ENCODE assay signal across 1 cellular context in genomic region chr6:63572733-63573139, GRCh38.
TF ChIP-seq lines count a peak whose summit lies in the region.

No MANE protein-coding gene starts in this region.

TF ChIP-seq in HepG2, 621 proteins besides CTCF, POLR2A, EP300 and RAD21 (continued from another document and continues in another):
- TF ChIP-seq ZFP41 (CRISPR knock-in tag; IDR thresholded peaks at IDR 0.05; ENCODE audit: borderline replicate concordance) (no peak; the same call in 1 of the 2 replicates), IRX3 (CRISPR knock-in tag; IDR thresholded peaks at IDR 0.05; ENCODE audit: borderline replicate concordance, low read depth) (no peak), ZFP82 (CRISPR knock-in tag; IDR thresholded peaks at IDR 0.05; ENCODE audit: borderline replicate concordance) (peak; percentile 58; the same call in 1 of the 2 replicates), ERF (CRISPR knock-in tag; IDR thresholded peaks at IDR 0.05) (no peak), POGZ (CRISPR knock-in tag; IDR thresholded peaks at IDR 0.05) (no peak), ZNF317 (CRISPR knock-in tag; IDR thresholded peaks at IDR 0.05) (no peak), SNAI1 (CRISPR knock-in tag; IDR thresholded peaks at IDR 0.05; ENCODE audit: borderline replicate concordance) (peak; percentile 73; the same call in 1 of the 2 replicates), CSRNP1 (CRISPR knock-in tag; IDR thresholded peaks at IDR 0.05) (no peak), ZNF574 (CRISPR knock-in tag; IDR thresholded peaks at IDR 0.05) (no peak), ZNF280B (CRISPR knock-in tag; IDR thresholded peaks at IDR 0.05; ENCODE audit: borderline replicate concordance) (no peak), MIER2 (CRISPR knock-in tag; IDR thresholded peaks at IDR 0.05) (no peak), SRSF1 (optimal IDR thresholded peaks at IDR 0.05; ENCODE audit: low read depth, low read length) (no peak), HDAC2 (CRISPR knock-in tag; IDR thresholded peaks at IDR 0.05) (no peak), ZNF782 (CRISPR knock-in tag; IDR thresholded peaks at IDR 0.05; ENCODE audit: borderline replicate concordance) (no peak), ZNF512 (CRISPR knock-in tag; IDR thresholded peaks at IDR 0.05) (no peak), IRF9 (CRISPR knock-in tag; IDR thresholded peaks at IDR 0.05; ENCODE audit: borderline replicate concordance) (no peak), THYN1 (CRISPR knock-in tag; IDR thresholded peaks at IDR 0.05; ENCODE audit: borderline replicate concordance, low read depth) (no peak), ZSCAN31 (CRISPR knock-in tag; IDR thresholded peaks at IDR 0.05; ENCODE audit: low read depth) (peak; percentile 8; the same call in 1 of the 2 replicates), ZNF282 (IDR thresholded peaks at IDR 0.05; ENCODE audit: partially characterized antibody) (no peak), ZBTB21 (CRISPR knock-in tag; IDR thresholded peaks at IDR 0.05) (no peak), TFAP4 (IDR thresholded peaks at IDR 0.05; ENCODE audit: borderline replicate concordance, low read depth) (no peak), CHCHD3 (CRISPR knock-in tag; IDR thresholded peaks at IDR 0.05) (no peak), HBP1 (CRISPR knock-in tag; IDR thresholded peaks at IDR 0.05; ENCODE audit: low read depth) (no peak), RELA (CRISPR knock-in tag; IDR thresholded peaks at IDR 0.05) (no peak), ZNF703 (CRISPR knock-in tag; IDR thresholded peaks at IDR 0.05; ENCODE audit: borderline replicate concordance) (no peak), REST (IDR thresholded peaks at IDR 0.05; ENCODE audit: borderline replicate concordance in 1 of 2, low read depth in 1 of 2, low read length in 2 of 2) (no peak), ZNF296 (CRISPR knock-in tag; conservative IDR thresholded peaks at IDR 0.05) (no peak), ZNF788 (CRISPR knock-in tag; IDR thresholded peaks at IDR 0.05; ENCODE audit: borderline replicate concordance) (no peak), ZNF281 (CRISPR knock-in tag; IDR thresholded peaks at IDR 0.05; ENCODE audit: borderline replicate concordance) (no peak), NFE2L2 (IDR thresholded peaks at IDR 0.05; ENCODE audit: low read length) (no peak), ZNF878 (CRISPR knock-in tag; IDR thresholded peaks at IDR 0.05) (no peak), RORA (CRISPR knock-in tag; IDR thresholded peaks at IDR 0.05) (no peak), SSRP1 (CRISPR knock-in tag; IDR thresholded peaks at IDR 0.05) (no peak), ZFX (CRISPR knock-in tag; IDR thresholded peaks at IDR 0.05; ENCODE audit: low read depth) (no peak), SALL2 (CRISPR knock-in tag; IDR thresholded peaks at IDR 0.05) (no peak; the same call in 1 of the 2 replicates), MAFF (IDR thresholded peaks at IDR 0.05; ENCODE audit: low read depth, low read length) (no peak), SOX5 (CRISPR knock-in tag; IDR thresholded peaks at IDR 0.05; ENCODE audit: borderline replicate concordance) (no peak), NCOA2 (CRISPR knock-in tag; IDR thresholded peaks at IDR 0.05) (no peak), RFX1 (IDR thresholded peaks at IDR 0.05) (no peak), ATAD3A (CRISPR knock-in tag; IDR thresholded peaks at IDR 0.05) (no peak), GATAD2A (CRISPR knock-in tag; IDR thresholded peaks at IDR 0.05) (no peak), BRCA1 (CRISPR knock-in tag; IDR thresholded peaks at IDR 0.05) (no peak), ZHX1 (CRISPR knock-in tag; IDR thresholded peaks at IDR 0.05; ENCODE audit: low read depth) (no peak), ATF1 (CRISPR knock-in tag; IDR thresholded peaks at IDR 0.05) (no peak)
